In genomic region chr1:17494114-17494729, GRCh38 we compare ENCODE assay signal across 1 cellular context.
TF ChIP-seq lines count a peak whose summit lies in the region.

No MANE protein-coding gene starts in this region.

TF ChIP-seq in K562, 482 proteins besides CTCF, POLR2A, EP300 and RAD21 (continued from another document and continues in another):
- TF ChIP-seq ZBTB40 (IDR thresholded peaks at IDR 0.05) = no peak
- TF ChIP-seq ZBTB40 (CRISPR knock-in tag; IDR thresholded peaks at IDR 0.05) = no peak
- no peak for TF ChIP-seq ZC3H4 (CRISPR knock-in tag; IDR thresholded peaks at IDR 0.05; ENCODE audit: borderline replicate concordance)
- TF ChIP-seq ZSCAN29 (IDR thresholded peaks at IDR 0.05) = no peak
- TF ChIP-seq ZNF263 (CRISPR knock-in tag; IDR thresholded peaks at IDR 0.05; ENCODE audit: borderline replicate concordance) = no peak
- no peak for TF ChIP-seq TAF9B (IDR thresholded peaks at IDR 0.05; ENCODE audit: partially characterized antibody)
- TF ChIP-seq HOMEZ (CRISPR knock-in tag; IDR thresholded peaks at IDR 0.05) = no peak
- no peak for TF ChIP-seq EGR1 (conservative IDR thresholded peaks at IDR 0.05)
- TF ChIP-seq KAT7 (CRISPR knock-in tag; IDR thresholded peaks at IDR 0.05; ENCODE audit: borderline replicate concordance) = no peak
- no peak for TF ChIP-seq RREB1 (CRISPR knock-in tag; IDR thresholded peaks at IDR 0.05)
- TF ChIP-seq SRSF9 (IDR thresholded peaks at IDR 0.05; ENCODE audit: borderline replicate concordance, low read depth, low read length) = no peak
- 0 out of 2 replicates have a peak, but pooled peaks have one; percentile 26 for TF ChIP-seq USF1 (CRISPR knock-in tag; IDR thresholded peaks at IDR 0.05)
- no peak for TF ChIP-seq E2F4 (CRISPR knock-in tag; IDR thresholded peaks at IDR 0.05; ENCODE audit: low read depth)
- no peak for TF ChIP-seq HNRNPK (IDR thresholded peaks at IDR 0.05; ENCODE audit: low read depth, low read length, poor library complexity, severe bottlenecking)
- TF ChIP-seq ZBED1 (IDR thresholded peaks at IDR 0.05) = no peak
- TF ChIP-seq MEF2A (IDR thresholded peaks at IDR 0.05; ENCODE audit: control insufficient read depth, low read depth, low read length) = no peak
- peak; percentile 34; the same call in 1 of the 2 replicates for TF ChIP-seq FOXK1 (CRISPR knock-in tag; IDR thresholded peaks at IDR 0.05; ENCODE audit: borderline replicate concordance)
- no peak for TF ChIP-seq CREB3 (tag; conservative IDR thresholded peaks at IDR 0.05; ENCODE audit: low read depth)
- 0 out of 2 replicates have a peak, but pooled peaks have one; percentile 24 for TF ChIP-seq PREB (CRISPR knock-in tag; IDR thresholded peaks at IDR 0.05)
- TF ChIP-seq ZNF347 (CRISPR knock-in tag; IDR thresholded peaks at IDR 0.05; ENCODE audit: low read depth) = no peak
- no peak; a peak in 1 of 4 replicates for TF ChIP-seq NONO (IDR thresholded peaks at IDR 0.05; ENCODE audit: low read depth in 2 of 2, low read length in 1 of 2)
- TF ChIP-seq CXXC5 (CRISPR knock-in tag; IDR thresholded peaks at IDR 0.05) = 0 out of 2 replicates have a peak, but pooled peaks have one; percentile 25
- no peak for TF ChIP-seq DDX20 (tag; IDR thresholded peaks at IDR 0.05; ENCODE audit: low read depth)
- no peak for TF ChIP-seq CEBPG (CRISPR knock-in tag; IDR thresholded peaks at IDR 0.05)
- TF ChIP-seq CEBPG (tag; conservative IDR thresholded peaks at IDR 0.05 in 1 of 2, IDR thresholded peaks at IDR 0.05 in 1 of 2) = no peak
- no peak for TF ChIP-seq ZNF175 (CRISPR knock-in tag; IDR thresholded peaks at IDR 0.05; ENCODE audit: low read depth)
- peak; percentile 55 for TF ChIP-seq CTCFL (IDR thresholded peaks at IDR 0.05; ENCODE audit: borderline replicate concordance, insufficient read depth, low read depth, low read length, poor library complexity, severe bottlenecking)
- TF ChIP-seq ZNF561 (CRISPR knock-in tag; conservative IDR thresholded peaks at IDR 0.05) = no peak
- TF ChIP-seq RHOXF2B (CRISPR knock-in tag; conservative IDR thresholded peaks at IDR 0.05) = no peak
- TF ChIP-seq ZNF184 (CRISPR knock-in tag; IDR thresholded peaks at IDR 0.05) = no peak
- no peak for TF ChIP-seq IRF1 (CRISPR knock-in tag; IDR thresholded peaks at IDR 0.05; ENCODE audit: borderline replicate concordance)
- TF ChIP-seq NCOA6 (IDR thresholded peaks at IDR 0.05) = no peak
- no peak for TF ChIP-seq PTTG1 (tag; IDR thresholded peaks at IDR 0.05; ENCODE audit: low read depth)
- no peak for TF ChIP-seq GATAD2B (IDR thresholded peaks at IDR 0.05; ENCODE audit: borderline replicate concordance)
- no peak for TF ChIP-seq FOXJ2 (tag; IDR thresholded peaks at IDR 0.05)
